Comparison of ENCODE assay signal across 34 cellular contexts in the genomic region with DNA sequence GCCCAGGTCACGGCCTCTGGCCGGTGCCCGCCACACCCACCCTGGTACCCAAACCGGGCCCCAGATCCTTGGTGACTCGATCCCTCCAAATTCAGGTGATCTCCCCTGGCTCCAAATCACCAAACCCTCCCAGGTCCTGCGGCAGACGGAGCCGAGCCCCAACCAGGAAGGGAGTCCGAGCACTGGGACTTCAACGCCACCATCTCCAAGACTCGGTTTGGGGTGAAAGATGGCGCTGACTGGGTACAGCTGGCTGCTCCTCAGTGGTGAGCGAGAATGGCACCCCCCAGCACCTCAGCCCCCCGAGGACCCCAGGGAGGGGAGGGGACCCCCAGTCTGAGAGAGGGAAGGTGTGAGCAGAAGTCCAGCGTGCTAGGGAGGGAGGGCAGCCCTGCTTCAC. TPM values are rescaled to one million over a fixed set of nuclear protein-coding genes. Genes with fewer than 3 reads are reported as not detected.
"Had no signal": no experiment of that assay in that cellular context is flagged by ENCODE, and none has a peak within 500 bp of the region (broad histone marks: within the 10 kb centered on the region; RNA-seq: fewer than 3 reads in every experiment).

No MANE protein-coding gene starts in this region.

- H3K9me3 Mint-ChIP-seq: activated CD4-positive, alpha-beta memory T cell treated with anti-CD3 and anti-CD28 coated beads, Interleukin-2, amount 10 ng/mL, durations not matched to agents 7 days and 5 days; activated CD4-positive, alpha-beta T cell treated with anti-CD3 and anti-CD28 coated beads, Interleukin-2, amount 10 ng/mL, durations not matched to agents 7 days and 5 days; activated naive CD4-positive, alpha-beta T cell treated with anti-CD3 and anti-CD28 coated beads, Interleukin-2, amount 10 ng/mL, durations not matched to agents 7 days and 5 days; activated naive CD4-positive, alpha-beta T cell treated with anti-CD3 and anti-CD28 coated beads, Interleukin-2, amount 50 U/mL, for 72 hours; activated naive CD8-positive, alpha-beta T cell treated with anti-CD3 and anti-CD28 coated beads, Interleukin-2, amount 10 ng/mL, durations not matched to agents 7 days and 5 days; activated T-cell treated with anti-CD3 and anti-CD28 coated beads, Interleukin-2, amount 50 U/mL, for 24 hours; activated T-cell treated with anti-CD3 and anti-CD28 coated beads, Interleukin-2, amount 50 U/mL, for 72 hours; WTC11 had no signal

- ATAC-seq: activated naive CD4-positive, alpha-beta T cell treated with anti-CD3 and anti-CD28 coated beads, Interleukin-2, amount 50 U/mL, for 72 hours; activated T-cell treated with anti-CD3 and anti-CD28 coated beads, Interleukin-2, amount 50 U/mL, for 72 hours; gastroesophageal sphincter; WTC11 had no signal

- H3K4me3 Mint-ChIP-seq: activated CD4-positive, alpha-beta memory T cell treated with anti-CD3 and anti-CD28 coated beads, Interleukin-2, amount 10 ng/mL, durations not matched to agents 7 days and 5 days; activated CD4-positive, alpha-beta T cell treated with anti-CD3 and anti-CD28 coated beads, Interleukin-2, amount 10 ng/mL, durations not matched to agents 7 days and 5 days; activated naive CD4-positive, alpha-beta T cell treated with anti-CD3 and anti-CD28 coated beads, Interleukin-2, amount 10 ng/mL, durations not matched to agents 7 days and 5 days; activated naive CD8-positive, alpha-beta T cell treated with anti-CD3 and anti-CD28 coated beads, Interleukin-2, amount 10 ng/mL, durations not matched to agents 7 days and 5 days; activated T-cell treated with anti-CD3 and anti-CD28 coated beads, Interleukin-2, amount 50 U/mL, for 24 hours; activated T-cell treated with anti-CD3 and anti-CD28 coated beads, Interleukin-2, amount 50 U/mL, for 72 hours; brain; WTC11 had no signal

- H3K9me3 ChIP-seq: ascending aorta, breast epithelium, colonic mucosa, esophagus squamous epithelium, gastroesophageal sphincter had no signal

- H3K27me3 ChIP-seq: ascending aorta, breast epithelium, cardiac muscle cell, colonic mucosa had no signal

- H3K27ac ChIP-seq: ascending aorta, breast epithelium, cardiac muscle cell, colonic mucosa, epithelial cell of prostate, esophagus squamous epithelium, gastroesophageal sphincter had no signal

- H3K36me3 ChIP-seq: ascending aorta, breast epithelium, cardiac muscle cell, colonic mucosa, esophagus squamous epithelium, gastroesophageal sphincter had no signal

- H3K4me1 ChIP-seq: ascending aorta, breast epithelium, colonic mucosa, esophagus squamous epithelium, gastroesophageal sphincter had no signal

- H3K27ac Mint-ChIP-seq: activated CD4-positive, alpha-beta memory T cell treated with anti-CD3 and anti-CD28 coated beads, Interleukin-2, amount 10 ng/mL, durations not matched to agents 7 days and 5 days; activated CD4-positive, alpha-beta T cell treated with anti-CD3 and anti-CD28 coated beads, Interleukin-2, amount 10 ng/mL, durations not matched to agents 7 days and 5 days; activated naive CD4-positive, alpha-beta T cell treated with anti-CD3 and anti-CD28 coated beads, Interleukin-2, amount 10 ng/mL, durations not matched to agents 7 days and 5 days; activated naive CD4-positive, alpha-beta T cell treated with anti-CD3 and anti-CD28 coated beads, Interleukin-2, amount 50 U/mL, for 72 hours; activated naive CD8-positive, alpha-beta T cell treated with anti-CD3 and anti-CD28 coated beads, Interleukin-2, amount 10 ng/mL, durations not matched to agents 7 days and 5 days; activated T-cell treated with anti-CD3 and anti-CD28 coated beads, Interleukin-2, amount 50 U/mL, for 24 hours; activated T-cell treated with anti-CD3 and anti-CD28 coated beads, Interleukin-2, amount 50 U/mL, for 72 hours; brain; WTC11 had no signal

- H3K4me3 ChIP-seq: ascending aorta, breast epithelium, cardiac muscle cell, colonic mucosa, esophagus squamous epithelium, gastroesophageal sphincter had no signal

- DNase-seq: activated CD4-positive, alpha-beta memory T cell treated with anti-CD3 and anti-CD28 coated beads, Interleukin-2, amount 10 ng/mL, durations not matched to agents 7 days and 5 days; activated CD4-positive, alpha-beta T cell treated with anti-CD3 and anti-CD28 coated beads for 1 hour; activated CD4-positive, alpha-beta T cell treated with anti-CD3 and anti-CD28 coated beads for 4 hours; activated CD4-positive, alpha-beta T cell treated with anti-CD3 and anti-CD28 coated beads, Interleukin-2, amount 10 ng/mL, durations not matched to agents 7 days and 5 days; activated CD4-positive, alpha-beta T cell treated with anti-CD3 and anti-CD28 coated beads, Interleukin-2, amount 50 U/mL, for 4 hours; activated CD8-positive, alpha-beta memory T cell treated with anti-CD3 and anti-CD28 coated beads, Interleukin-2, amount 50 U/mL, for 48 hours; activated gamma-delta T cell; activated naive CD4-positive, alpha-beta T cell; activated naive CD4-positive, alpha-beta T cell treated with anti-CD3 and anti-CD28 coated beads, Interleukin-2, amount 10 ng/mL, durations not matched to agents 7 days and 5 days; activated naive CD8-positive, alpha-beta T cell treated with anti-CD3 and anti-CD28 coated beads, Interleukin-2, amount 10 ng/mL, durations not matched to agents 7 days and 5 days; activated T-cell treated with anti-CD3 and anti-CD28 coated beads for 4 hours; activated T-cell treated with anti-CD3 and anti-CD28 coated beads, Interleukin-2, amount 50 U/mL, for 24 hours; activated T-cell treated with anti-CD3 and anti-CD28 coated beads, Interleukin-2, amount 50 U/mL, for 72 hours; central memory CD4-positive, alpha-beta T cell; cerebellar nuclear complex; colonic mucosa; effector CD8-positive, alpha-beta T cell; esophagus squamous epithelium; foreskin melanocyte; T-helper 2 cell had no signal

- H3K36me3 Mint-ChIP-seq: activated naive CD4-positive, alpha-beta T cell treated with anti-CD3 and anti-CD28 coated beads, Interleukin-2, amount 10 ng/mL, durations not matched to agents 7 days and 5 days; activated naive CD4-positive, alpha-beta T cell treated with anti-CD3 and anti-CD28 coated beads, Interleukin-2, amount 50 U/mL, for 72 hours; activated naive CD8-positive, alpha-beta T cell treated with anti-CD3 and anti-CD28 coated beads, Interleukin-2, amount 10 ng/mL, durations not matched to agents 7 days and 5 days; brain; WTC11 had no signal

- FAIRE-seq: endometrium, endothelial cell of umbilical vein had no signal

- H3K4me1 Mint-ChIP-seq: activated CD4-positive, alpha-beta memory T cell treated with anti-CD3 and anti-CD28 coated beads, Interleukin-2, amount 10 ng/mL, durations not matched to agents 7 days and 5 days; activated CD4-positive, alpha-beta T cell treated with anti-CD3 and anti-CD28 coated beads, Interleukin-2, amount 10 ng/mL, durations not matched to agents 7 days and 5 days; activated naive CD4-positive, alpha-beta T cell treated with anti-CD3 and anti-CD28 coated beads, Interleukin-2, amount 10 ng/mL, durations not matched to agents 7 days and 5 days; activated naive CD8-positive, alpha-beta T cell treated with anti-CD3 and anti-CD28 coated beads, Interleukin-2, amount 10 ng/mL, durations not matched to agents 7 days and 5 days; brain had no signal

RNA-seq across cellular contexts. Expression of gene CEACAM16, which starts 2.3 kb away (rescaled TPM):
- total RNA-seq: activated CD4-positive, alpha-beta memory T cell treated with anti-CD3 and anti-CD28 coated beads, Interleukin-2, amount 10 ng/mL, durations not matched to agents 7 days and 5 days; activated CD4-positive, alpha-beta T cell treated with anti-CD3 and anti-CD28 coated beads, Interleukin-2, amount 10 ng/mL, durations not matched to agents 7 days and 5 days; activated naive CD4-positive, alpha-beta T cell treated with anti-CD3 and anti-CD28 coated beads, Interleukin-2, amount 50 U/mL, for 72 hours; activated naive CD8-positive, alpha-beta T cell treated with anti-CD3 and anti-CD28 coated beads, Interleukin-2, amount 10 ng/mL, durations not matched to agents 7 days and 5 days; activated T-cell treated with anti-CD3 and anti-CD28 coated beads, Interleukin-2, amount 50 U/mL, for 72 hours; ascending aorta; breast epithelium; cardiac muscle cell; dermis microvascular lymphatic vessel endothelial cell; endothelial cell of umbilical vein; esophagus squamous epithelium; fibroblast of lung; gastroesophageal sphincter; glomerular endothelial cell; T-helper 1 cell treated with Interleukin-12 subunit alpha and Interleukin-12 subunit beta and Interleukin-4 antibody, amounts not matched to agents 30 ng/mL and 1 ng/mL, for 36 hours; WTC11 had no signal
- polyA plus RNA-seq: cardiac muscle cell, endothelial cell of umbilical vein, fibroblast of lung had no signal
